Comparison of ENCODE assay signal across 20 cellular contexts in genomic region chr20:59018817-59019216, GRCh38. TPM values are rescaled to one million over a fixed set of nuclear protein-coding genes. Genes with fewer than 3 reads are reported as not detected.
DNase-seq lines count a peak whose midpoint lies in the region; ATAC-seq and TF ChIP-seq lines count a peak whose summit lies in the region.
"Had no signal": no experiment of that assay in that cellular context is flagged by ENCODE, and none has a peak within 500 bp of the region (broad histone marks: within the 10 kb centered on the region; RNA-seq: fewer than 3 reads in every experiment).

No MANE protein-coding gene starts in this region.

- no peak for TF ChIP-seq CTCF in lung (IDR thresholded peaks at IDR 0.05; ENCODE audit: control extremely low read depth, extremely low read depth)
- TF ChIP-seq CTCF in upper lobe of right lung (IDR thresholded peaks at IDR 0.05), result no peak

- WGBS in lung, 2 donors, result 87 to 93% methylated on average over 10 of the region's 10 CpGs

- H3K4me3 ChIP-seq in lung, result no peak overlapping the region
- no peak overlapping the region for H3K4me3 ChIP-seq in upper lobe of right lung
- H3K4me3 ChIP-seq: gastrocnemius medialis, HAP-1, lower lobe of right lung, MG63 had no signal

- H3K36me3 ChIP-seq in lung (ENCODE audit: control insufficient read depth in 2 of 2, insufficient read depth in 2 of 2, low read length in 2 of 2) (peaks cover 3 to 11% of the 10 kb centered on the region in 2 donors), upper lobe of right lung (peaks cover 15% of the 10 kb centered on the region)

- ATAC-seq in lung (ENCODE audit: insufficient read depth, low FRiP score) (no peak), upper lobe of right lung (no peak), GM21786 (IDR thresholded peaks at IDR 0.05; ENCODE audit: unreplicated experiment) (no peak)
- ATAC-seq: esophagus mucosa, gastrocnemius medialis, lower lobe of right lung had no signal

- intact Hi-C loops in upper lobe of right lung (cut with DNase I), result no loop called here

- H3K27ac ChIP-seq in lung (ENCODE audit: low read depth in 1 of 2, low read length in 1 of 2) (no peak overlapping the region), upper lobe of right lung (no peak overlapping the region)
- H3K27ac ChIP-seq: C4-2B, gastrocnemius medialis, lower lobe of right lung had no signal

- DNase-seq in activated effector memory CD4-positive, alpha-beta T cell treated with anti-CD3 and anti-CD28 coated beads, Interleukin-2, amount 50 U/mL, for 16 hours, result peak; percentile 39
- DNase-seq in activated effector memory CD4-positive, alpha-beta T cell treated with Interleukin-2 at 50 U/mL for 16 hours, result no peak
- DNase-seq in lung (ENCODE audit: low spot score) (peak; percentile 22), upper lobe of right lung (peak; percentile 41), SIG-M5 treated with dmso at 0.1 percent for 504 hours (lab: John Stamatoyannopoulos, UW; ENCODE audit: unreplicated experiment) (no peak)
- DNase-seq: activated CD4-positive, CD25-positive, alpha-beta regulatory T cell treated with anti-CD3 and anti-CD28 coated beads, Interleukin-2, amount 50 U/mL, for 72 hours; activated naive CD4-positive, alpha-beta T cell treated with anti-CD3 and anti-CD28 coated beads, Interleukin-2, amount 50 U/mL, for 16 hours; cerebellar nuclear complex; effector CD4-positive, alpha-beta T cell; gastrocnemius medialis; lower lobe of right lung; MG63; NCI-H1436; NCI-H526 treated with DMSO at 0.1 percent for 48 hours; nucleus accumbens; retina had no signal

- H3K9me3 ChIP-seq in lung (ENCODE audit: control insufficient read depth in 2 of 2, insufficient read depth in 1 of 2, low read length in 1 of 2), result no peaks in the 10 kb centered on the region
- no peaks in the 10 kb centered on the region for H3K9me3 ChIP-seq in upper lobe of right lung
- H3K9me3 ChIP-seq: gastrocnemius medialis, HAP-1, lower lobe of right lung, MG63 had no signal

- H3K4me1 ChIP-seq in lung (ENCODE audit: control insufficient read depth in 2 of 2, insufficient read depth in 2 of 2, low read length in 2 of 2), result no peaks in the 10 kb centered on the region
- no peaks in the 10 kb centered on the region for H3K4me1 ChIP-seq in upper lobe of right lung
- H3K4me1 ChIP-seq: gastrocnemius medialis, HAP-1 had no signal

- H3K27me3 ChIP-seq in lung (ENCODE audit: control insufficient read depth, insufficient read depth) (no peaks in the 10 kb centered on the region), upper lobe of right lung (no peaks in the 10 kb centered on the region)
- H3K27me3 ChIP-seq: gastrocnemius medialis, MG63 had no signal

RNA-seq across cellular contexts. Expression of gene TUBB1, which starts 0.4 kb away (rescaled TPM):
- 1 to 10 TPM in 1 of 2 donors, under 1 TPM in 1; 0.64 to 6.6 TPM for total RNA-seq in lung
- 1 to 10 TPM in 1 of 2 donors, under 1 TPM in 1; 0.87 to 6.8 TPM for polyA plus RNA-seq in lung
- 3.0 TPM for total RNA-seq in upper lobe of right lung
- total RNA-seq: esophagus mucosa had no signal

RNA-seq across cellular contexts. Expression of gene CTSZ, which starts 11.8 kb away (rescaled TPM):
- total RNA-seq in lung (100 to 1,000 TPM; 105 to 393 TPM), upper lobe of right lung (355 TPM)
- 100 to 1,000 TPM; 189 to 558 TPM for polyA plus RNA-seq in lung

RNA-seq across cellular contexts. Expression of gene ATP5F1E, which starts 13.3 kb away (rescaled TPM):
- total RNA-seq in lung (10 to 100 TPM; 18.4 to 74.3 TPM), upper lobe of right lung (59.7 TPM)
- polyA plus RNA-seq in lung, result 10 to 100 TPM; 53.9 to 88.8 TPM

RNA-seq across cellular contexts. Expression of gene PRELID3B, which starts 23.8 kb away (rescaled TPM):
- total RNA-seq in lung, result 10 to 100 TPM; 48.7 to 61.1 TPM
- 10 to 100 TPM; 19.9 to 33.7 TPM for polyA plus RNA-seq in lung
- 47.2 TPM for total RNA-seq in upper lobe of right lung

RNA-seq across cellular contexts. Expression of gene NELFCD, which starts 37.8 kb away (rescaled TPM):
- total RNA-seq in lung, result 10 to 100 TPM; 46.4 to 93.9 TPM
- polyA plus RNA-seq in lung, result 10 to 100 TPM; 31.5 to 38.3 TPM
- 51.2 TPM for total RNA-seq in upper lobe of right lung

Comparison
In these comparisons a context has a peak if more than half of its experiments do, and no peak if none do; other contexts are left out.
1. DNase-seq: peak in activated effector memory CD4-positive, alpha-beta T cell treated with anti-CD3 and anti-CD28 coated beads, Interleukin-2, amount 50 U/mL, for 16 hours (single experiment), lung (single experiment) and upper lobe of right lung (single experiment); none in activated effector memory CD4-positive, alpha-beta T cell treated with Interleukin-2 at 50 U/mL for 16 hours (single experiment) and SIG-M5 treated with dmso at 0.1 percent for 504 hours (single experiment).